Comparison of ENCODE assay signal across 2 cellular contexts in the genomic region with DNA sequence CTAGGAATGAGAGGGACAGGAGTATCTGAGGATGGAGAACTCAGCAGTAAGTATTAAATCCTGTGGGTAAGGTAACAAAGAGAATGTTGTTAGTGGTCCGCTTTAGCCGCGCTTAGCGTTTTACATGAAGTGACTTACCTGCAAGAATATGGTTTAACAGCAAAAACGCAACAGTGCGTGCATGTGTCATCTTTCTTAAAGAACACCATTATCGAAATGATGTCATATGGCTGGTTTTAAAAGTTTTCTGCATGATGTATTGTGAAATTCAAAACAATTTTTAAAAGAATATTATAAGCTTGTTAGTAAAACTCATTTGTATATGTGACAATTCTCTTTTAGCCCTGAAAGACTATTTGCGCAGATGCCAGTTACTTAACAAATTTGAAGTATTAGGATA.
TF ChIP-seq lines count a peak whose summit lies in the region.

No MANE protein-coding gene starts in this region.

TF ChIP-seq in SK-N-SH, 30 proteins besides CTCF, POLR2A, EP300 and RAD21 (continued from another document):
- TF ChIP-seq PBX3 (IDR thresholded peaks at IDR 0.05) (no peak), NRF1 (IDR thresholded peaks at IDR 0.05; ENCODE audit: low read depth, low read length) (no peak), FOSL2 (IDR thresholded peaks at IDR 0.05; ENCODE audit: borderline replicate concordance, low read depth) (no peak)

TF ChIP-seq in SK-N-SH treated with all-trans-retinoic acid at 6 μM for 48 hours, 23 proteins besides CTCF, POLR2A, EP300 and RAD21 (continued from another document):
- no peak for TF ChIP-seq OSR1 (CRISPR knock-in tag; IDR thresholded peaks at IDR 0.05)
- TF ChIP-seq ESRRG (CRISPR knock-in tag; IDR thresholded peaks at IDR 0.05) = no peak
- no peak for TF ChIP-seq TSHZ2 (CRISPR knock-in tag; IDR thresholded peaks at IDR 0.05)
- no peak for TF ChIP-seq SNAI2 (CRISPR knock-in tag; IDR thresholded peaks at IDR 0.05)
- no peak for TF ChIP-seq ZC3H10 (CRISPR knock-in tag; IDR thresholded peaks at IDR 0.05)
- TF ChIP-seq RARB (CRISPR knock-in tag; IDR thresholded peaks at IDR 0.05) = no peak
- TF ChIP-seq ISL1 (CRISPR knock-in tag; IDR thresholded peaks at IDR 0.05) = no peak
- TF ChIP-seq, protein P1, sequence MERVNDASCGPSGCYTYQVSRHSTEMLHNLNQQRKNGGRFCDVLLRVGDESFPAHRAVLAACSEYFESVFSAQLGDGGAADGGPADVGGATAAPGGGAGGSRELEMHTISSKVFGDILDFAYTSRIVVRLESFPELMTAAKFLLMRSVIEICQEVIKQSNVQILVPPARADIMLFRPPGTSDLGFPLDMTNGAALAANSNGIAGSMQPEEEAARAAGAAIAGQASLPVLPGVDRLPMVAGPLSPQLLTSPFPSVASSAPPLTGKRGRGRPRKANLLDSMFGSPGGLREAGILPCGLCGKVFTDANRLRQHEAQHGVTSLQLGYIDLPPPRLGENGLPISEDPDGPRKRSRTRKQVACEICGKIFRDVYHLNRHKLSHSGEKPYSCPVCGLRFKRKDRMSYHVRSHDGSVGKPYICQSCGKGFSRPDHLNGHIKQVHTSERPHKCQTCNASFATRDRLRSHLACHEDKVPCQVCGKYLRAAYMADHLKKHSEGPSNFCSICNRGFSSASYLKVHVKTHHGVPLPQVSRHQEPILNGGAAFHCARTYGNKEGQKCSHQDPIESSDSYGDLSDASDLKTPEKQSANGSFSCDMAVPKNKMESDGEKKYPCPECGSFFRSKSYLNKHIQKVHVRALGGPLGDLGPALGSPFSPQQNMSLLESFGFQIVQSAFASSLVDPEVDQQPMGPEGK (CRISPR knock-in tag; IDR thresholded peaks at IDR 0.05; ENCODE audit: borderline replicate concordance) = no peak
- TF ChIP-seq ZNF70 (CRISPR knock-in tag; IDR thresholded peaks at IDR 0.05) = no peak
- TF ChIP-seq ZFP30 (CRISPR knock-in tag; IDR thresholded peaks at IDR 0.05) = no peak
- TF ChIP-seq PPARA (CRISPR knock-in tag; IDR thresholded peaks at IDR 0.05; ENCODE audit: borderline replicate concordance) = no peak
- no peak for TF ChIP-seq GLIS3 (CRISPR knock-in tag; IDR thresholded peaks at IDR 0.05)
- no peak for TF ChIP-seq ZNF565 (CRISPR knock-in tag; conservative IDR thresholded peaks at IDR 0.05; ENCODE audit: low read depth)
